In the genomic region with DNA sequence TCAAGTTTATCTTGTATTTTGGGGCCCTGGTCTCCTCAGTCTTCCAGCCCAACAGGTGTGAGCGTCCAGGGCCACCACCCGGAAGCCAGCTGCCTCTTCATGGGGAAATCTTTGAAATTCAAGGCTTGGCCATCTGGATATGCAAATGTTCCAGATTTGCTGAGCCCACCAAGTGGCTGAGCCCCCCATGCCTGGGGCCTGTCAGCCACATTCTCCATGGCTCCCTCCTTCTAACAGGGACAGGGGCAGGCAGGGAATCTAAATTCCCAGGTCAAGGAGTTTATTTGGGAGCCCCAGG, we compare ENCODE assay signal across 15 cellular contexts. TPM values are rescaled to one million over a fixed set of nuclear protein-coding genes. Genes with fewer than 3 reads are reported as not detected.
DNase-seq lines count a peak whose midpoint lies in the region; ATAC-seq and TF ChIP-seq lines count a peak whose summit lies in the region.
"Had no signal": no experiment of that assay in that cellular context is flagged by ENCODE, and none has a peak within 500 bp of the region (broad histone marks: within the 10 kb centered on the region; RNA-seq: fewer than 3 reads in every experiment).

No MANE protein-coding gene starts in this region.

- H3K36me3 ChIP-seq in OCI-LY7 (ENCODE audit: insufficient read depth, low read length) (peaks cover 28% of the 10 kb centered on the region), testis (ENCODE audit: low read depth, missing control alignments) (no peaks in the 10 kb centered on the region)
- no peaks in the 10 kb centered on the region for H3K36me3 ChIP-seq in CD8-positive, alpha-beta T cell (ENCODE audit: insufficient read depth, low read length)

- H3K4me1 Mint-ChIP-seq in natural killer cell (peaks cover 38 to 50% of the 10 kb centered on the region in 2 donors), memory B cell (peaks cover 47% of the 10 kb centered on the region)
- H3K4me1 Mint-ChIP-seq in natural killer cell treated with Interleukin-12 subunit alpha and Interleukin-12 subunit beta and Interleukin-15 and Interleukin-18, amount 100 ng/mL, for 72 hours (ENCODE audit: low read depth in 2 of 2), result peaks cover 33 to 44% of the 10 kb centered on the region in 2 donors
- peaks cover 31% of the 10 kb centered on the region for H3K4me1 Mint-ChIP-seq in activated T-cell treated with anti-CD3 and anti-CD28 coated beads, Interleukin-2, amount 50 U/mL, for 4 hours (ENCODE audit: low read depth)
- H3K4me1 Mint-ChIP-seq in CD8-positive, alpha-beta T cell (ENCODE audit: low read depth), result peaks cover 46% of the 10 kb centered on the region

- H3K4me3 Mint-ChIP-seq in natural killer cell, result no peak overlapping the region
- H3K4me3 Mint-ChIP-seq in natural killer cell treated with Interleukin-12 subunit alpha and Interleukin-12 subunit beta and Interleukin-15 and Interleukin-18, amount 100 ng/mL, for 72 hours, result no peak overlapping the region
- H3K4me3 Mint-ChIP-seq in memory B cell, result no peak overlapping the region
- no peak overlapping the region for H3K4me3 Mint-ChIP-seq in activated T-cell treated with anti-CD3 and anti-CD28 coated beads, Interleukin-2, amount 50 U/mL, for 4 hours
- H3K4me3 Mint-ChIP-seq in CD8-positive, alpha-beta T cell, result no peak overlapping the region
- H3K4me3 Mint-ChIP-seq: activated naive CD8-positive, alpha-beta T cell treated with anti-CD3 and anti-CD28 coated beads, Interleukin-2, amount 10 ng/mL, durations not matched to agents 7 days and 5 days had no signal

- H3K36me3 Mint-ChIP-seq in natural killer cell, result no peaks in the 10 kb centered on the region
- no peaks in the 10 kb centered on the region for H3K36me3 Mint-ChIP-seq in natural killer cell treated with Interleukin-12 subunit alpha and Interleukin-12 subunit beta and Interleukin-15 and Interleukin-18, amount 100 ng/mL, for 72 hours
- no peaks in the 10 kb centered on the region for H3K36me3 Mint-ChIP-seq in memory B cell
- peaks cover 5% of the 10 kb centered on the region for H3K36me3 Mint-ChIP-seq in activated T-cell treated with anti-CD3 and anti-CD28 coated beads, Interleukin-2, amount 50 U/mL, for 4 hours (ENCODE audit: insufficient read depth)
- peaks cover 17% of the 10 kb centered on the region for H3K36me3 Mint-ChIP-seq in CD8-positive, alpha-beta T cell

- H3K4me1 ChIP-seq in OCI-LY7 (ENCODE audit: insufficient read depth, low read length, poor library complexity, severe bottlenecking) (peaks cover 68% of the 10 kb centered on the region), testis (peaks cover 53% of the 10 kb centered on the region)
- H3K4me1 ChIP-seq in CD8-positive, alpha-beta T cell (ENCODE audit: insufficient read depth, low read length), result peaks cover 44% of the 10 kb centered on the region

- BruUV-seq in OCI-LY7 (replicated peaks; lab: Mats Ljungman, UMichigan), result no TSS peak

- H3K27me3 ChIP-seq in testis, result no peaks in the 10 kb centered on the region
- H3K27me3 ChIP-seq in CD8-positive, alpha-beta T cell (ENCODE audit: insufficient read depth, low read length), result no peaks in the 10 kb centered on the region
- H3K27me3 ChIP-seq: BE2C, gastroesophageal sphincter, upper lobe of right lung had no signal

- peaks cover 5% of the 10 kb centered on the region; the same call in 1 of the 2 replicates for H4K20me1 ChIP-seq in OCI-LY7 (ENCODE audit: insufficient read depth, low read length)

- peak overlapping the region; percentile 34 for H3K4me3 ChIP-seq in OCI-LY7 (ENCODE audit: low read depth, low read length, poor library complexity, severe bottlenecking)
- no peak overlapping the region for H3K4me3 ChIP-seq in testis
- no peak overlapping the region for H3K4me3 ChIP-seq in CD8-positive, alpha-beta T cell (ENCODE audit: low read depth, low read length)
- H3K4me3 ChIP-seq: gastroesophageal sphincter, left lung, upper lobe of right lung had no signal

- peaks cover 4% of the 10 kb centered on the region; the same call in 1 of the 2 replicates for H3K79me2 ChIP-seq in OCI-LY7 (ENCODE audit: insufficient read depth, low read depth, low read length)

- TF ChIP-seq CTCF in natural killer cell (IDR thresholded peaks at IDR 0.05) (no peak), OCI-LY7 (conservative IDR thresholded peaks at IDR 0.05; ENCODE audit: low read length) (no peak), testis (IDR thresholded peaks at IDR 0.05) (no peak)
- TF ChIP-seq CTCF in CD8-positive, alpha-beta T cell (IDR thresholded peaks at IDR 0.05), result no peak

- WGBS in testis, 2 donors, result 70 to 74% methylated on average over 2 of the region's 2 CpGs

- H3K27ac Mint-ChIP-seq in natural killer cell (peak overlapping the region; percentile 1 to 98), memory B cell (peak overlapping the region; percentile 20)
- peak overlapping the region in 1 of 2 donors; percentile 1 for H3K27ac Mint-ChIP-seq in natural killer cell treated with Interleukin-12 subunit alpha and Interleukin-12 subunit beta and Interleukin-15 and Interleukin-18, amount 100 ng/mL, for 72 hours
- H3K27ac Mint-ChIP-seq in CD8-positive, alpha-beta T cell, result no peak overlapping the region
- H3K27ac Mint-ChIP-seq: activated T-helper 2 cell treated with anti-CD3 and anti-CD28 coated beads, Interferon-gamma antibody, Interleukin-2, Interleukin-4, amounts not matched to agents 10 μg/mL and 5 μg/mL and 100 μg/mL, durations not matched to agents 14 hours and 24 hours and 36 hours had no signal

- H3K9me3 ChIP-seq in OCI-LY7 (ENCODE audit: low read length) (no peaks in the 10 kb centered on the region), testis (no peaks in the 10 kb centered on the region)
- H3K9me3 ChIP-seq in CD8-positive, alpha-beta T cell (ENCODE audit: low read length), result no peaks in the 10 kb centered on the region
- H3K9me3 ChIP-seq: BE2C, gastroesophageal sphincter, left lung, upper lobe of right lung had no signal

- peak overlapping the region; percentile 95 for H3K4me2 ChIP-seq in OCI-LY7 (ENCODE audit: low read length)

- H3K27ac ChIP-seq in OCI-LY7 (ENCODE audit: low read depth, low read length, poor library complexity, severe bottlenecking), result peak overlapping the region; percentile 98
- H3K27ac ChIP-seq in testis, result no peak overlapping the region
- H3K27ac ChIP-seq in CD8-positive, alpha-beta T cell (ENCODE audit: low read depth, low read length), result no peak overlapping the region
- H3K27ac ChIP-seq: gastroesophageal sphincter, left lung, upper lobe of right lung had no signal

- POLR2A ChIA-PET in OCI-LY7 (lab: Charles Lee), result interaction anchor here (0.6 to 2.3 kb wide), 7 partner anchors 14 to 186 kb away, joined by 3 to 9 read pairs (median 5); a partner anchor contains a TSS
- POLR2A ChIA-PET in CD8-positive, alpha-beta T cell (lab: Charles Lee), result interaction anchor here (0.6 to 5.5 kb wide), 8 partner anchors 14 to 132 kb away, joined by 3 to 42 read pairs (median 6); a partner anchor contains a TSS

- TF ChIP-seq POLR2A in testis (IDR thresholded peaks at IDR 0.05), result no peak

- DNase-seq in natural killer cell (no peak), OCI-LY7 (ENCODE audit: low spot score) (peak; percentile 69), memory B cell (ENCODE audit: low spot score in 2 of 2) (no peak), testis (peak; percentile 11), DMS153 (lab: John Stamatoyannopoulos, UW) (no peak)
- DNase-seq in natural killer cell treated with Interleukin-12 subunit alpha and Interleukin-12 subunit beta and Interleukin-15 and Interleukin-18, amount 100 ng/mL, for 72 hours (ENCODE audit: low spot score), result no peak
- no peak for DNase-seq in activated T-cell treated with anti-CD3 and anti-CD28 coated beads, Interleukin-2, amount 50 U/mL, for 4 hours
- no peak for DNase-seq in CD8-positive, alpha-beta T cell
- DNase-seq: SIG-M5 had no signal

- intact Hi-C loops in natural killer cell (cut with micrococcal nuclease), result loop anchor here (10.0 kb wide), 1 partner anchor 211 kb away; no protein-coding TSS in a partner anchor
- intact Hi-C loops in OCI-LY7 (cut with micrococcal nuclease; ENCODE audit: unreplicated experiment), result no loop called here
- intact Hi-C loops in testis (cut with DNase I; ENCODE audit: low total_unique reads), result loop anchor here (5.0 to 10.0 kb wide), 2 partner anchors 61 to 133 kb away; no protein-coding TSS in a partner anchor
- intact Hi-C loops in CD8-positive, alpha-beta T cell (cut with DNase I, micrococcal nuclease), result loop anchor here in 1 of 2 experiments (5.0 kb wide), 2 partner anchors 57 to 333 kb away; no protein-coding TSS in a partner anchor

- H3K9me3 Mint-ChIP-seq in natural killer cell (no peaks in the 10 kb centered on the region), memory B cell (no peaks in the 10 kb centered on the region)
- no peaks in the 10 kb centered on the region for H3K9me3 Mint-ChIP-seq in natural killer cell treated with Interleukin-12 subunit alpha and Interleukin-12 subunit beta and Interleukin-15 and Interleukin-18, amount 100 ng/mL, for 72 hours
- H3K9me3 Mint-ChIP-seq in activated T-cell treated with anti-CD3 and anti-CD28 coated beads, Interleukin-2, amount 50 U/mL, for 4 hours, result no peaks in the 10 kb centered on the region
- no peaks in the 10 kb centered on the region for H3K9me3 Mint-ChIP-seq in CD8-positive, alpha-beta T cell
- H3K9me3 Mint-ChIP-seq: activated naive CD8-positive, alpha-beta T cell treated with anti-CD3 and anti-CD28 coated beads, Interleukin-2, amount 10 ng/mL, durations not matched to agents 7 days and 5 days; activated T-helper 2 cell treated with anti-CD3 and anti-CD28 coated beads, Interferon-gamma antibody, Interleukin-2, Interleukin-4, amounts not matched to agents 10 μg/mL and 5 μg/mL and 100 μg/mL, durations not matched to agents 14 hours and 24 hours and 36 hours had no signal

- no peaks in the 10 kb centered on the region for H3K9me2 ChIP-seq in OCI-LY7 (ENCODE audit: insufficient read depth, low read length)

- CTCF ChIA-PET in OCI-LY7 (lab: Charles Lee; ENCODE audit: unreplicated experiment), result interaction anchor here (0.9 to 5.8 kb wide), 12 partner anchors 17 to 133 kb away, joined by 3 to 49 read pairs (median 4); no protein-coding TSS in a partner anchor
- CTCF ChIA-PET in CD8-positive, alpha-beta T cell (lab: Charles Lee), result interaction anchor here (0.6 to 10.0 kb wide), 53 partner anchors 8 to 296 kb away, joined by 3 to 178 read pairs (median 5); a partner anchor contains a TSS

- no peak overlapping the region for H2AFZ ChIP-seq in OCI-LY7 (ENCODE audit: low read length)

- H3K27me3 Mint-ChIP-seq in natural killer cell (ENCODE audit: low read depth in 2 of 2), result no peaks in the 10 kb centered on the region
- no peaks in the 10 kb centered on the region for H3K27me3 Mint-ChIP-seq in natural killer cell treated with Interleukin-12 subunit alpha and Interleukin-12 subunit beta and Interleukin-15 and Interleukin-18, amount 100 ng/mL, for 72 hours
- H3K27me3 Mint-ChIP-seq in memory B cell, result no peaks in the 10 kb centered on the region
- no peaks in the 10 kb centered on the region for H3K27me3 Mint-ChIP-seq in activated T-cell treated with anti-CD3 and anti-CD28 coated beads, Interleukin-2, amount 50 U/mL, for 4 hours (ENCODE audit: low read depth)
- no peaks in the 10 kb centered on the region for H3K27me3 Mint-ChIP-seq in CD8-positive, alpha-beta T cell (ENCODE audit: low read depth)
- H3K27me3 Mint-ChIP-seq: activated naive CD8-positive, alpha-beta T cell treated with anti-CD3 and anti-CD28 coated beads, Interleukin-2, amount 10 ng/mL, durations not matched to agents 7 days and 5 days had no signal

- no peak for ATAC-seq in natural killer cell
- no peak for ATAC-seq in natural killer cell treated with Interleukin-12 subunit alpha and Interleukin-12 subunit beta and Interleukin-15 and Interleukin-18, amount 100 ng/mL, for 72 hours
- ATAC-seq in memory B cell (ENCODE audit: low read depth), result no peak
- ATAC-seq in activated T-cell treated with anti-CD3 and anti-CD28 coated beads, Interleukin-2, amount 50 U/mL, for 4 hours, result no peak
- no peak for ATAC-seq in CD8-positive, alpha-beta T cell
- ATAC-seq: gastroesophageal sphincter had no signal

RNA-seq across cellular contexts. Expression of a gene that starts 14.2 kb away (rescaled TPM):
- total RNA-seq in natural killer cell, result 100 to 1,000 TPM in 1 of 3 donors, 10 to 100 TPM in 2; 75.6 to 124 (median 84.8) TPM
- total RNA-seq in natural killer cell treated with Interleukin-12 subunit alpha and Interleukin-12 subunit beta and Interleukin-15 and Interleukin-18, amount 100 ng/mL, for 72 hours, result 1 to 10 TPM; 4.7 to 9.0 TPM
- 108 and 113 TPM in 2 replicates for total RNA-seq in OCI-LY7 (2014; rRNA removed; shearing (Covaris generic))
- total RNA-seq in OCI-LY7 (2022), result 26.7 and 30.4 TPM in 2 replicates
- 10 to 100 TPM; 71.1 to 78.3 TPM for total RNA-seq in testis
- 94.7 TPM for polyA plus RNA-seq in testis (ENCODE audit: insufficient read depth, low read depth, low replicate concordance)
- 1 to 10 TPM; 1.2 to 3.3 (median 1.4) TPM for total RNA-seq in activated T-cell treated with anti-CD3 and anti-CD28 coated beads, Interleukin-2, amount 50 U/mL, for 4 hours
- 1 to 10 TPM; 4.1 to 4.7 TPM for total RNA-seq in CD8-positive, alpha-beta T cell

Comparison
In these comparisons a context has a peak if more than half of its experiments do, and no peak if none do; other contexts are left out.
1. DNase-seq: peak in OCI-LY7 (single experiment) and testis (single experiment); none in natural killer cell (single experiment), natural killer cell treated with Interleukin-12 subunit alpha and Interleukin-12 subunit beta and Interleukin-15 and Interleukin-18, amount 100 ng/mL, for 72 hours (single experiment), memory B cell (0 of 2), DMS153 (single experiment), activated T-cell treated with anti-CD3 and anti-CD28 coated beads, Interleukin-2, amount 50 U/mL, for 4 hours (single experiment) and CD8-positive, alpha-beta T cell (0 of 7).